Comparison of ENCODE assay signal across 11 cellular contexts in the genomic region with DNA sequence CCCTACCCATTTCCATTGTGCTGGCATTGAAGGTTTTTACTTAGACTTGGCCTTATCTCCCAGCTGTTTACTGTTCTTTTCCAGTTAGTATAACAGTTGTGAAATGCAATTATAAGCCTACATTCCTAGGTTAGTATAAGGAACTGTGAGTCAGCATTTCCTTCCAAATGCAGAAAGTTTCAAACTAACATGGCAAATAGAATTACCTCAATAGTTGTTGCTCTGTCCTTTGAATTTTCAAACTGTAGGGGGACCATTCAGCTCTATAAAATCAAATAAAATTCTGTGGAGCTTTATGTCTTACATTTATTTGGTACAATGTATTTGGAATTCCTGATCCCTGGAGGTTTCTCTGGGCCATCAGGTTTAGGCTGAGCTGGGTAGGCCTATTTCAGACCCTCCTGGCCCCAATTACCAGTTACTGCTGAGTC. TPM values are rescaled to one million over a fixed set of nuclear protein-coding genes. Genes with fewer than 3 reads are reported as not detected.
DNase-seq lines count a peak whose midpoint lies in the region; ATAC-seq and TF ChIP-seq lines count a peak whose summit lies in the region.
"Had no signal": no experiment of that assay in that cellular context is flagged by ENCODE, and none has a peak within 500 bp of the region (broad histone marks: within the 10 kb centered on the region; RNA-seq: fewer than 3 reads in every experiment).

No MANE protein-coding gene starts in this region.

- dilution Hi-C loops in mammary epithelial cell (cut with HindIII; ENCODE audit: low sequenced_read_pairs) = no loop called here

- H3K4me1 Mint-ChIP-seq in endothelial cell (ENCODE audit: unreplicated experiment) = peaks cover 3% of the 10 kb centered on the region
- no peaks in the 10 kb centered on the region for H3K4me1 Mint-ChIP-seq in naive thymus-derived CD4-positive, alpha-beta T cell

- intact Hi-C loops in mammary epithelial cell (cut with micrococcal nuclease) = loop anchor here (1.0 kb wide), 1 partner anchor 47 kb away; a partner anchor contains a TSS
- intact Hi-C loops in naive thymus-derived CD4-positive, alpha-beta T cell (cut with micrococcal nuclease) = no loop called here

- in situ Hi-C loops in ACHN (cut with HindIII; ENCODE audit: low pct_ligation_motif_present, low pct_unique_long_range_greater_than_20kb, low sequenced_read_pairs) (no loop called here), mammary epithelial cell (cut with MboI; ENCODE audit: low sequenced_read_pairs in 2 of 2) (no loop called here)

- peaks cover 93% of the 10 kb centered on the region for H3K79me2 ChIP-seq in mammary epithelial cell (ENCODE audit: insufficient read depth, low read length)

- TF ChIP-seq RAD21 in liver (IDR thresholded peaks at IDR 0.05) = peak; percentile 15 to 34

- peak; percentile 48 for DNase-seq in ACHN
- peak; percentile 67 for DNase-seq in mammary epithelial cell
- no peak for DNase-seq in endothelial cell (ENCODE audit: low spot score)
- DNase-seq in naive thymus-derived CD4-positive, alpha-beta T cell = no peak
- DNase-seq: activated CD4-positive, alpha-beta T cell treated with anti-CD3 and anti-CD28 coated beads, Interleukin-2, amount 50 U/mL, for 4 hours; stimulated activated CD4-positive, alpha-beta T cell treated with anti-CD3 and anti-CD28 coated beads, Interleukin-2, amount 100 ng/mL, for 48 hours had no signal

- no peak overlapping the region for H3K27ac Mint-ChIP-seq in endothelial cell (ENCODE audit: unreplicated experiment)
- no peak overlapping the region for H3K27ac Mint-ChIP-seq in naive thymus-derived CD4-positive, alpha-beta T cell
- H3K27ac Mint-ChIP-seq: mesothelial cell of epicardium had no signal

- POLR2A ChIA-PET in naive thymus-derived CD4-positive, alpha-beta T cell (lab: Charles Lee) = no interaction called here

- TF ChIP-seq CTCF in mammary epithelial cell (conservative IDR thresholded peaks at IDR 0.05 in 1 of 2, IDR thresholded peaks at IDR 0.05 in 1 of 2; ENCODE audit: extremely low read depth in 1 of 2, insufficient read depth in 1 of 2, low read depth in 1 of 2, low read length in 2 of 2) (peak in 1 of 2 donors; percentile 8), liver (IDR thresholded peaks at IDR 0.05; ENCODE audit: low read depth, low read length, missing input control) (no peak), endothelial cell (IDR thresholded peaks at IDR 0.05; ENCODE audit: unreplicated experiment) (no peak)

- H3K4me3 Mint-ChIP-seq in endothelial cell (ENCODE audit: unreplicated experiment) = no peak overlapping the region
- no peak overlapping the region for H3K4me3 Mint-ChIP-seq in naive thymus-derived CD4-positive, alpha-beta T cell
- H3K4me3 Mint-ChIP-seq: mesothelial cell of epicardium had no signal

- H3K9me3 ChIP-seq in HUES64 (ENCODE audit: insufficient read depth, low read depth, low read length) (no peaks in the 10 kb centered on the region), mammary epithelial cell (replicated peaks; ENCODE audit: insufficient read depth, low read length) (no peaks in the 10 kb centered on the region), liver (ENCODE audit: control insufficient read depth in 4 of 4, low read length in 3 of 4) (no peaks in the 10 kb centered on the region)
- no peaks in the 10 kb centered on the region for H3K9me3 ChIP-seq in naive thymus-derived CD4-positive, alpha-beta T cell (ENCODE audit: control insufficient read depth in 2 of 3, low read length in 3 of 3)

- H3K9ac ChIP-seq in HUES64 (ENCODE audit: low read depth, low read length) (no peak overlapping the region; the same call in 1 of the 2 replicates), mammary epithelial cell (ENCODE audit: insufficient read depth, low read length) (no peak overlapping the region), liver (ENCODE audit: low read depth in 1 of 2, low read length in 2 of 2) (no peak overlapping the region)

- H3K27ac ChIP-seq in HUES64 (ENCODE audit: low read depth, low read length) = peak overlapping the region; percentile 40; the same call in 1 of the 2 replicates
- peak overlapping the region; percentile 86 for H3K27ac ChIP-seq in mammary epithelial cell (ENCODE audit: insufficient read depth, low read depth, low read length)
- H3K27ac ChIP-seq in liver (ENCODE audit: low read depth in 1 of 2, low read length in 2 of 2) = peak overlapping the region; percentile 29 to 63
- H3K27ac ChIP-seq in naive thymus-derived CD4-positive, alpha-beta T cell (ENCODE audit: low read depth, low read length) = no peak overlapping the region

- H3K27me3 Mint-ChIP-seq in endothelial cell (ENCODE audit: unreplicated experiment) = no peaks in the 10 kb centered on the region
- H3K27me3 Mint-ChIP-seq in naive thymus-derived CD4-positive, alpha-beta T cell = peaks cover 5 to 15% (median 13%) of the 10 kb centered on the region in 5 donors

- CTCF ChIA-PET in mammary epithelial cell (lab: Charles Lee; ENCODE audit: low non-redundant PET) = interaction anchor here (0.5 to 0.6 kb wide), 2 partner anchors 21 to 120 kb away, joined by 4 read pairs; no protein-coding TSS in a partner anchor
- CTCF ChIA-PET in naive thymus-derived CD4-positive, alpha-beta T cell (lab: Charles Lee) = no interaction called here

- H3K27me3 ChIP-seq in HUES64 (ENCODE audit: insufficient read depth, low read length) (no peaks in the 10 kb centered on the region), mammary epithelial cell (ENCODE audit: insufficient read depth, low read length) (no peaks in the 10 kb centered on the region), liver (ENCODE audit: control insufficient read depth in 4 of 4, insufficient read depth in 4 of 4, low read length in 3 of 4) (no peaks in the 10 kb centered on the region)
- H3K27me3 ChIP-seq in naive thymus-derived CD4-positive, alpha-beta T cell (ENCODE audit: control insufficient read depth in 2 of 2, insufficient read depth in 2 of 2, low read length in 2 of 2) = no peaks in the 10 kb centered on the region

- no peak overlapping the region for H2AFZ ChIP-seq in mammary epithelial cell (ENCODE audit: low read depth, low read length)

- no peaks in the 10 kb centered on the region for H3K9me3 Mint-ChIP-seq in endothelial cell (ENCODE audit: unreplicated experiment)
- no peaks in the 10 kb centered on the region for H3K9me3 Mint-ChIP-seq in naive thymus-derived CD4-positive, alpha-beta T cell
- H3K9me3 Mint-ChIP-seq: mesothelial cell of epicardium had no signal

- H3K36me3 ChIP-seq in HUES64 (ENCODE audit: insufficient read depth, low read length) (no peaks in the 10 kb centered on the region), mammary epithelial cell (ENCODE audit: insufficient read depth, low read length) (peaks cover 2% of the 10 kb centered on the region), liver (ENCODE audit: control insufficient read depth in 4 of 4, insufficient read depth in 3 of 4, low read depth in 1 of 4, low read length in 3 of 4) (no peaks in the 10 kb centered on the region)
- no peaks in the 10 kb centered on the region for H3K36me3 ChIP-seq in naive thymus-derived CD4-positive, alpha-beta T cell (ENCODE audit: control insufficient read depth in 2 of 3, insufficient read depth in 3 of 3, low read length in 3 of 3)

- H3K4me2 ChIP-seq in mammary epithelial cell (ENCODE audit: insufficient read depth, low read depth, low read length) = peak overlapping the region; percentile 31

- ATAC-seq in HG02623 (IDR thresholded peaks at IDR 0.05; ENCODE audit: unreplicated experiment) (no peak), HG03520 (IDR thresholded peaks at IDR 0.05; ENCODE audit: unreplicated experiment) (no peak)
- no peak for ATAC-seq in naive thymus-derived CD4-positive, alpha-beta T cell

- H3K36me3 Mint-ChIP-seq in endothelial cell (ENCODE audit: low read depth, unreplicated experiment) = no peaks in the 10 kb centered on the region
- no peaks in the 10 kb centered on the region for H3K36me3 Mint-ChIP-seq in naive thymus-derived CD4-positive, alpha-beta T cell
- H3K36me3 Mint-ChIP-seq: mesothelial cell of epicardium had no signal

- BruUV-seq in mammary epithelial cell (replicated peaks; lab: Mats Ljungman, UMichigan) = no TSS peak

- no peaks in the 10 kb centered on the region for H4K20me1 ChIP-seq in mammary epithelial cell (ENCODE audit: insufficient read depth, low read length)

- H3K4me1 ChIP-seq in HUES64 (ENCODE audit: insufficient read depth, low read length) (peaks cover 6% of the 10 kb centered on the region; the same call in 1 of the 2 replicates), mammary epithelial cell (ENCODE audit: insufficient read depth, low read length) (peaks cover 33% of the 10 kb centered on the region), liver (ENCODE audit: control insufficient read depth in 4 of 4, insufficient read depth in 4 of 4, low read length in 3 of 4) (peaks cover 5 to 34% (median 27%) of the 10 kb centered on the region in 4 donors)
- no peaks in the 10 kb centered on the region for H3K4me1 ChIP-seq in naive thymus-derived CD4-positive, alpha-beta T cell (ENCODE audit: control insufficient read depth in 2 of 2, insufficient read depth in 2 of 2, low read length in 2 of 2)

- H3K4me3 ChIP-seq in HUES64 (ENCODE audit: low read length) = no peak overlapping the region
- no peak overlapping the region for H3K4me3 ChIP-seq in mammary epithelial cell (replicated peaks in 1 of 3; ENCODE audit: insufficient read depth in 1 of 3, low read depth in 2 of 3, low read length in 3 of 3)
- no peak overlapping the region for H3K4me3 ChIP-seq in liver (ENCODE audit: low read depth in 1 of 3, low read length in 3 of 3)
- H3K4me3 ChIP-seq in naive thymus-derived CD4-positive, alpha-beta T cell (ENCODE audit: low read length) = no peak overlapping the region

TF ChIP-seq in liver, 16 proteins besides CTCF, POLR2A, EP300 and RAD21 (continues in another document):
- peak; percentile 73 to 74 for TF ChIP-seq HNF4A (conservative IDR thresholded peaks at IDR 0.05)
- no peak for TF ChIP-seq NR2F2 (IDR thresholded peaks at IDR 0.05)
- no peak for TF ChIP-seq GABPA (IDR thresholded peaks at IDR 0.05 in 1 of 2, conservative IDR thresholded peaks at IDR 0.05 in 1 of 2)

RNA-seq across cellular contexts. Expression of a gene that starts 47.2 kb away (rescaled TPM):
- polyA plus RNA-seq in HUES64 (2013, experiment 1 of 2) = 0.20 TPM
- polyA plus RNA-seq in HUES64 (2013, experiment 2 of 2) = 0.70 TPM
- total RNA-seq in mammary epithelial cell = 10 to 100 TPM; 74.0 to 96.1 TPM
- polyA plus RNA-seq in mammary epithelial cell = 7.5 TPM
- 49.6 TPM for polyA minus RNA-seq in mammary epithelial cell
- total RNA-seq in liver = 10 to 100 TPM in 1 of 2 donors, 1 to 10 TPM in 1; 2.5 to 13.9 TPM
- polyA plus RNA-seq in liver = 1 to 10 TPM; 1.6 to 4.8 TPM
- 1.5 TPM for total RNA-seq in endothelial cell (ENCODE audit: unreplicated experiment)
- total RNA-seq in naive thymus-derived CD4-positive, alpha-beta T cell = under 1 TPM in 2 of 5 experiments, not detected in 3; 0.03 to 0.47 TPM
- polyA plus RNA-seq in naive thymus-derived CD4-positive, alpha-beta T cell = not detected

Comparison
In these comparisons a context has a peak if more than half of its experiments do, and no peak if none do; other contexts are left out.
1. DNase-seq: peak in ACHN (single experiment) and mammary epithelial cell (single experiment); none in endothelial cell (single experiment) and naive thymus-derived CD4-positive, alpha-beta T cell (0 of 9).
2. RNA of a gene that starts 47.2 kb away (total RNA-seq): 74.0 to 96.1 TPM in mammary epithelial cell; 2.5 to 13.9 TPM in liver, 1.5 TPM in endothelial cell (single experiment) and 0.03 to 0.47 TPM in naive thymus-derived CD4-positive, alpha-beta T cell; every median in the first group is over 4 times any median in the second.